In the genomic region with DNA sequence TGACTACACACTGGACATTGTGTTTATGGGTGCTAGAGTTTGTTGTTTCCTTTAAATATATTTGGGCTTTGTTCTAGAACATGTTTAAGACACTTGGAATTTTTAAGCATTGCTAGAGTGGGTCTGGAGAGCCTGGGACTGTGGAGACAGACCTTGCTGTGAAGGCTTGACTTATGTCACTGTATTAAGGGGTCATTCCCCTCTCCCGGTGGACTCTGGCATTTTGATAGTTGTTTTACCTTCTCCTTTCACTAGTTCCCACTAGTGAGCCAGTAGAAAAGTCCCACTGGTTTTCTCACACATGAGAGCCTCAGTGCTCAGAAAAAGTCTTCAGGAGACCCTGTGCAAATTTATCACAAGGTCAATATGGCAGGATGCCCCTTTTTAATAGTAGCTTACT, we compare ENCODE assay signal across 1 cellular context.
TF ChIP-seq lines count a peak whose summit lies in the region.

No MANE protein-coding gene starts in this region.

TF ChIP-seq in GM23338, 12 proteins besides CTCF, POLR2A, EP300 and RAD21 (continued from another document):
- TF ChIP-seq NANOG (IDR thresholded peaks at IDR 0.05; ENCODE audit: borderline replicate concordance) (no peak), CREB1 (CRISPR knock-in tag; IDR thresholded peaks at IDR 0.05; ENCODE audit: low read depth) (no peak), EZH2phosphoT487 (IDR thresholded peaks at IDR 0.05; ENCODE audit: unreplicated experiment) (no peak), STAT1 (IDR thresholded peaks at IDR 0.05; ENCODE audit: unreplicated experiment) (no peak), ZNF114 (CRISPR knock-in tag; IDR thresholded peaks at IDR 0.05) (no peak), ZNF331 (CRISPR knock-in tag; IDR thresholded peaks at IDR 0.05; ENCODE audit: low read depth) (no peak), EZH2 (IDR thresholded peaks at IDR 0.05; ENCODE audit: low read depth, unreplicated experiment) (no peak)
- TF ChIP-seq, protein P1, sequence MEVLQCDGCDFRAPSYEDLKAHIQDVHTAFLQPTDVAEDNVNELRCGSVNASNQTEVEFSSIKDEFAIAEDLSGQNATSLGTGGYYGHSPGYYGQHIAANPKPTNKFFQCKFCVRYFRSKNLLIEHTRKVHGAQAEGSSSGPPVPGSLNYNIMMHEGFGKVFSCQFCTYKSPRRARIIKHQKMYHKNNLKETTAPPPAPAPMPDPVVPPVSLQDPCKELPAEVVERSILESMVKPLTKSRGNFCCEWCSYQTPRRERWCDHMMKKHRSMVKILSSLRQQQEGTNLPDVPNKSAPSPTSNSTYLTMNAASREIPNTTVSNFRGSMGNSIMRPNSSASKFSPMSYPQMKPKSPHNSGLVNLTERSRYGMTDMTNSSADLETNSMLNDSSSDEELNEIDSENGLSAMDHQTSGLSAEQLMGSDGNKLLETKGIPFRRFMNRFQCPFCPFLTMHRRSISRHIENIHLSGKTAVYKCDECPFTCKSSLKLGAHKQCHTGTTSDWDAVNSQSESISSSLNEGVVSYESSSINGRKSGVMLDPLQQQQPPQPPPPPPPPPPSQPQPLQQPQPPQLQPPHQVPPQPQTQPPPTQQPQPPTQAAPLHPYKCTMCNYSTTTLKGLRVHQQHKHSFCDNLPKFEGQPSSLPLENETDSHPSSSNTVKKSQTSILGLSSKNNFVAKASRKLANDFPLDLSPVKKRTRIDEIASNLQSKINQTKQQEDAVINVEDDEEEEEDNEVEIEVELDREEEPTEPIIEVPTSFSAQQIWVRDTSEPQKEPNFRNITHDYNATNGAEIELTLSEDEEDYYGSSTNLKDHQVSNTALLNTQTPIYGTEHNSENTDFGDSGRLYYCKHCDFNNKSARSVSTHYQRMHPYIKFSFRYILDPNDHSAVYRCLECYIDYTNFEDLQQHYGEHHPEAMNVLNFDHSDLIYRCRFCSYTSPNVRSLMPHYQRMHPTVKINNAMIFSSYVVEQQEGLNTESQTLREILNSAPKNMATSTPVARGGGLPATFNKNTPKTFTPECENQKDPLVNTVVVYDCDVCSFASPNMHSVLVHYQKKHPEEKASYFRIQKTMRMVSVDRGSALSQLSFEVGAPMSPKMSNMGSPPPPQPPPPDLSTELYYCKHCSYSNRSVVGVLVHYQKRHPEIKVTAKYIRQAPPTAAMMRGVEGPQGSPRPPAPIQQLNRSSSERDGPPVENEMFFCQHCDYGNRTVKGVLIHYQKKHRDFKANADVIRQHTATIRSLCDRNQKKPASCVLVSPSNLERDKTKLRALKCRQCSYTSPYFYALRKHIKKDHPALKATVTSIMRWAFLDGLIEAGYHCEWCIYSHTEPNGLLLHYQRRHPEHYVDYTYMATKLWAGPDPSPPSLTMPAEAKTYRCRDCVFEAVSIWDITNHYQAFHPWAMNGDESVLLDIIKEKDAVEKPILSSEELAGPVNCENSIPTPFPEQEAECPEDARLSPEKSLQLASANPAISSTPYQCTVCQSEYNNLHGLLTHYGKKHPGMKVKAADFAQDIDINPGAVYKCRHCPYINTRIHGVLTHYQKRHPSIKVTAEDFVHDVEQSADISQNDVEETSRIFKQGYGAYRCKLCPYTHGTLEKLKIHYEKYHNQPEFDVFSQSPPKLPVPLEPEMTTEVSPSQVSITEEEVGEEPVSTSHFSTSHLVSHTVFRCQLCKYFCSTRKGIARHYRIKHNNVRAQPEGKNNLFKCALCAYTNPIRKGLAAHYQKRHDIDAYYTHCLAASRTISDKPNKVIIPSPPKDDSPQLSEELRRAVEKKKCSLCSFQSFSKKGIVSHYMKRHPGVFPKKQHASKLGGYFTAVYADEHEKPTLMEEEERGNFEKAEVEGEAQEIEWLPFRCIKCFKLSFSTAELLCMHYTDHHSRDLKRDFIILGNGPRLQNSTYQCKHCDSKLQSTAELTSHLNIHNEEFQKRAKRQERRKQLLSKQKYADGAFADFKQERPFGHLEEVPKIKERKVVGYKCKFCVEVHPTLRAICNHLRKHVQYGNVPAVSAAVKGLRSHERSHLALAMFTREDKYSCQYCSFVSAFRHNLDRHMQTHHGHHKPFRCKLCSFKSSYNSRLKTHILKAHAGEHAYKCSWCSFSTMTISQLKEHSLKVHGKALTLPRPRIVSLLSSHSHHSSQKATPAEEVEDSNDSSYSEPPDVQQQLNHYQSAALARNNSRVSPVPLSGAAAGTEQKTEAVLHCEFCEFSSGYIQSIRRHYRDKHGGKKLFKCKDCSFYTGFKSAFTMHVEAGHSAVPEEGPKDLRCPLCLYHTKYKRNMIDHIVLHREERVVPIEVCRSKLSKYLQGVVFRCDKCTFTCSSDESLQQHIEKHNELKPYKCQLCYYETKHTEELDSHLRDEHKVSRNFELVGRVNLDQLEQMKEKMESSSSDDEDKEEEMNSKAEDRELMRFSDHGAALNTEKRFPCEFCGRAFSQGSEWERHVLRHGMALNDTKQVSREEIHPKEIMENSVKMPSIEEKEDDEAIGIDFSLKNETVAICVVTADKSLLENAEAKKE (CRISPR knock-in tag; IDR thresholded peaks at IDR 0.05): no peak
- TF ChIP-seq, protein P2, sequence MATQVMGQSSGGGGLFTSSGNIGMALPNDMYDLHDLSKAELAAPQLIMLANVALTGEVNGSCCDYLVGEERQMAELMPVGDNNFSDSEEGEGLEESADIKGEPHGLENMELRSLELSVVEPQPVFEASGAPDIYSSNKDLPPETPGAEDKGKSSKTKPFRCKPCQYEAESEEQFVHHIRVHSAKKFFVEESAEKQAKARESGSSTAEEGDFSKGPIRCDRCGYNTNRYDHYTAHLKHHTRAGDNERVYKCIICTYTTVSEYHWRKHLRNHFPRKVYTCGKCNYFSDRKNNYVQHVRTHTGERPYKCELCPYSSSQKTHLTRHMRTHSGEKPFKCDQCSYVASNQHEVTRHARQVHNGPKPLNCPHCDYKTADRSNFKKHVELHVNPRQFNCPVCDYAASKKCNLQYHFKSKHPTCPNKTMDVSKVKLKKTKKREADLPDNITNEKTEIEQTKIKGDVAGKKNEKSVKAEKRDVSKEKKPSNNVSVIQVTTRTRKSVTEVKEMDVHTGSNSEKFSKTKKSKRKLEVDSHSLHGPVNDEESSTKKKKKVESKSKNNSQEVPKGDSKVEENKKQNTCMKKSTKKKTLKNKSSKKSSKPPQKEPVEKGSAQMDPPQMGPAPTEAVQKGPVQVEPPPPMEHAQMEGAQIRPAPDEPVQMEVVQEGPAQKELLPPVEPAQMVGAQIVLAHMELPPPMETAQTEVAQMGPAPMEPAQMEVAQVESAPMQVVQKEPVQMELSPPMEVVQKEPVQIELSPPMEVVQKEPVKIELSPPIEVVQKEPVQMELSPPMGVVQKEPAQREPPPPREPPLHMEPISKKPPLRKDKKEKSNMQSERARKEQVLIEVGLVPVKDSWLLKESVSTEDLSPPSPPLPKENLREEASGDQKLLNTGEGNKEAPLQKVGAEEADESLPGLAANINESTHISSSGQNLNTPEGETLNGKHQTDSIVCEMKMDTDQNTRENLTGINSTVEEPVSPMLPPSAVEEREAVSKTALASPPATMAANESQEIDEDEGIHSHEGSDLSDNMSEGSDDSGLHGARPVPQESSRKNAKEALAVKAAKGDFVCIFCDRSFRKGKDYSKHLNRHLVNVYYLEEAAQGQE (IDR thresholded peaks at IDR 0.05; ENCODE audit: unreplicated experiment): no peak
- TF ChIP-seq, protein P3, sequence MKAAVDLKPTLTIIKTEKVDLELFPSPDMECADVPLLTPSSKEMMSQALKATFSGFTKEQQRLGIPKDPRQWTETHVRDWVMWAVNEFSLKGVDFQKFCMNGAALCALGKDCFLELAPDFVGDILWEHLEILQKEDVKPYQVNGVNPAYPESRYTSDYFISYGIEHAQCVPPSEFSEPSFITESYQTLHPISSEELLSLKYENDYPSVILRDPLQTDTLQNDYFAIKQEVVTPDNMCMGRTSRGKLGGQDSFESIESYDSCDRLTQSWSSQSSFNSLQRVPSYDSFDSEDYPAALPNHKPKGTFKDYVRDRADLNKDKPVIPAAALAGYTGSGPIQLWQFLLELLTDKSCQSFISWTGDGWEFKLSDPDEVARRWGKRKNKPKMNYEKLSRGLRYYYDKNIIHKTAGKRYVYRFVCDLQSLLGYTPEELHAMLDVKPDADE (IDR thresholded peaks at IDR 0.05): no peak
TF ChIP-seq in GM23338: peak in this region for 0.
